In the genomic region with DNA sequence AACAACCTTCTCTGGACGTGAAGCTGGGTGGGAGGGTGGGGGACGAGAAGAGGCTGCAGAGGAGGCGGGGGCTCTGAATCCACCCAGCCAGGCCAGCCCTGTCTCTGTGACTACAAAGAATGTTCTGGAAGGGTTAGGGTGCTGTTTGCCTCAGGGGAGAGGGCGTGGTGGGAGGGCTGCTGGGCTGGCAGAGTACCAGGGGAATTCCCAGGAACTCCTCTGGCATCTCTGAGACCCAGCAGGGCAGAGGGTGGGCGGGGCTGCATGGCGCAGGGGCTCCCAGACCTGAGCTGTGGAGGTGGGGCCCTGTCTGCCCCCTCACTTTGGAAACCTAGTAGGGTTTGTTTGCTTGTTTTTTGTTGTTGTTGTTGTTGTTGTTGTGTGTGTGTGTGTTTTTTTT, we compare ENCODE assay signal across 18 cellular contexts. TPM values are rescaled to one million over a fixed set of nuclear protein-coding genes. Genes with fewer than 3 reads are reported as not detected.
DNase-seq lines count a peak whose midpoint lies in the region; ATAC-seq, FAIRE-seq and TF ChIP-seq lines count a peak whose summit lies in the region.
"Had no signal": no experiment of that assay in that cellular context is flagged by ENCODE, and none has a peak within 500 bp of the region (broad histone marks: within the 10 kb centered on the region; RNA-seq: fewer than 3 reads in every experiment).

No MANE protein-coding gene starts in this region.

- 45 to 72% (median 57%) methylated on average over 4 to 6 of the region's 6 CpGs for WGBS in small intestine, 3 donors

- no peak overlapping the region for H2AFZ ChIP-seq in MM.1S (ENCODE audit: low read length)
- H2AFZ ChIP-seq: GM23248 had no signal

- no peak overlapping the region for H3K4me3 ChIP-seq in MM.1S (ENCODE audit: low read length)
- no peak overlapping the region for H3K4me3 ChIP-seq in small intestine (ENCODE audit: low read depth in 1 of 2, low read length in 2 of 2)
- H3K4me3 ChIP-seq: GM23248 had no signal

- no peak overlapping the region for H3K9ac ChIP-seq in MM.1S (ENCODE audit: low read length)
- H3K9ac ChIP-seq: GM23248 had no signal

- no peak overlapping the region for H3K4me3 Mint-ChIP-seq in chondrocyte (ENCODE audit: unreplicated experiment)
- H3K4me3 Mint-ChIP-seq: CD14-positive monocyte; CD8-positive, alpha-beta T cell; H9; IgD-negative memory B cell had no signal

- H3K27me3 ChIP-seq in MM.1S (replicated peaks; ENCODE audit: insufficient read depth, low read length) (no peaks in the 10 kb centered on the region), small intestine (ENCODE audit: control insufficient read depth in 2 of 2, insufficient read depth in 2 of 2, low read length in 2 of 2) (no peaks in the 10 kb centered on the region)

- H3K9me2 ChIP-seq in MM.1S (replicated peaks; ENCODE audit: insufficient read depth, low read length) = no peaks in the 10 kb centered on the region

- no peak for FAIRE-seq in small intestine (lab: Jason Lieb, UNC)

- peaks cover 5% of the 10 kb centered on the region for H3K27me3 Mint-ChIP-seq in chondrocyte (ENCODE audit: low read depth)
- H3K27me3 Mint-ChIP-seq: IgD-negative memory B cell had no signal

- H3K27ac ChIP-seq in MM.1S (ENCODE audit: low read length) (no peak overlapping the region), small intestine (ENCODE audit: low read depth in 1 of 2, low read length in 1 of 2) (no peak overlapping the region)
- H3K27ac ChIP-seq: 22Rv1, GM23248 had no signal

- H3K4me2 ChIP-seq in MM.1S (ENCODE audit: low read depth, low read length) = no peak overlapping the region

- H3F3A ChIP-seq in MM.1S (ENCODE audit: insufficient read depth, low read length) = no peaks in the 10 kb centered on the region

- H3K9me3 Mint-ChIP-seq in chondrocyte (ENCODE audit: low read depth) = no peaks in the 10 kb centered on the region
- H3K9me3 Mint-ChIP-seq: CD8-positive, alpha-beta T cell; H9 had no signal

- H3K36me3 ChIP-seq in MM.1S (replicated peaks; ENCODE audit: insufficient read depth, low read length) = no peaks in the 10 kb centered on the region
- no peaks in the 10 kb centered on the region for H3K36me3 ChIP-seq in small intestine (ENCODE audit: control insufficient read depth in 2 of 2, insufficient read depth in 2 of 2, low read length in 2 of 2)

- H3K36me3 Mint-ChIP-seq in chondrocyte (ENCODE audit: low read depth) = no peaks in the 10 kb centered on the region
- H3K36me3 Mint-ChIP-seq: CD14-positive monocyte; CD8-positive, alpha-beta T cell; IgD-negative memory B cell had no signal

- DNase-seq in COLO668 (lab: John Stamatoyannopoulos, UW; ENCODE audit: unreplicated experiment) = peak; percentile 2
- DNase-seq in chondrocyte (ENCODE audit: low spot score) = peak; percentile 43
- DNase-seq in islet precursor cell = peak; percentile 55
- peak; percentile 43 for DNase-seq in renal cortical epithelial cell (ENCODE audit: low read depth)
- no peak for DNase-seq in MM.1S
- DNase-seq in NCI-H1930 (lab: John Stamatoyannopoulos, UW) = no peak
- no peak for DNase-seq in left colon
- DNase-seq in small intestine = no peak
- DNase-seq: Caco-2; CD8-positive, alpha-beta T cell; GM23248; H9 had no signal

- H3K4me1 ChIP-seq in MM.1S (ENCODE audit: low read length) (no peaks in the 10 kb centered on the region), small intestine (ENCODE audit: control insufficient read depth in 2 of 2, insufficient read depth in 1 of 2, low read depth in 1 of 2, low read length in 1 of 2) (no peaks in the 10 kb centered on the region)
- H3K4me1 ChIP-seq: Caco-2 had no signal

- no peaks in the 10 kb centered on the region for H3K79me2 ChIP-seq in MM.1S (ENCODE audit: low read length)

- no peaks in the 10 kb centered on the region for H4K20me1 ChIP-seq in MM.1S (ENCODE audit: insufficient read depth, low read length)

- no peak for TF ChIP-seq CTCF in chondrocyte (IDR thresholded peaks at IDR 0.05)
- no peak for TF ChIP-seq CTCF in MM.1S (IDR thresholded peaks at IDR 0.05; ENCODE audit: low read length)

- H3K4me1 Mint-ChIP-seq in chondrocyte (ENCODE audit: low read depth) = peaks cover 22% of the 10 kb centered on the region
- H3K4me1 Mint-ChIP-seq: CD14-positive monocyte, IgD-negative memory B cell had no signal

- H3K9me3 ChIP-seq in MM.1S (replicated peaks; ENCODE audit: insufficient read depth, low read length) = no peaks in the 10 kb centered on the region
- H3K9me3 ChIP-seq in small intestine (ENCODE audit: control insufficient read depth, low read depth) = no peaks in the 10 kb centered on the region
- H3K9me3 ChIP-seq: Caco-2 had no signal

- H3K27ac Mint-ChIP-seq in chondrocyte (ENCODE audit: unreplicated experiment) = no peak overlapping the region
- H3K27ac Mint-ChIP-seq: CD14-positive monocyte; CD8-positive, alpha-beta T cell; H9; IgD-negative memory B cell had no signal

- intact Hi-C loops in left colon (cut with DNase I, micrococcal nuclease) = no loop called here

- ATAC-seq in left colon = no peak
- ATAC-seq: CD8-positive, alpha-beta T cell had no signal

RNA-seq across cellular contexts. Expression of a gene that starts 45.5 kb away (rescaled TPM):
- total RNA-seq in chondrocyte (0.19 to 0.40 TPM (median 0.31 TPM) in 3 replicates), renal cortical epithelial cell (0.05 and 1.0 TPM in 2 replicates), left colon (under 1 TPM; 0.14 to 0.40 TPM)
- polyA plus RNA-seq in small intestine = 1 to 10 TPM in 1 of 3 donors, not detected in 2; 1.6 TPM
- total RNA-seq: A673; CD8-positive, alpha-beta T cell; GM23248; HT1080 had no signal
- polyA plus RNA-seq: BJ, CD14-positive monocyte, GM23248, IgD-negative memory B cell had no signal

Comparison
In these comparisons a context has a peak if more than half of its experiments do, and no peak if none do; other contexts are left out.
1. DNase-seq: peak in COLO668 (single experiment), chondrocyte (single experiment), islet precursor cell (single experiment) and renal cortical epithelial cell (single experiment); none in MM.1S (single experiment), NCI-H1930 (0 of 2), left colon (0 of 2) and small intestine (single experiment).